Comparison of ENCODE assay signal across 13 cellular contexts in the genomic region with DNA sequence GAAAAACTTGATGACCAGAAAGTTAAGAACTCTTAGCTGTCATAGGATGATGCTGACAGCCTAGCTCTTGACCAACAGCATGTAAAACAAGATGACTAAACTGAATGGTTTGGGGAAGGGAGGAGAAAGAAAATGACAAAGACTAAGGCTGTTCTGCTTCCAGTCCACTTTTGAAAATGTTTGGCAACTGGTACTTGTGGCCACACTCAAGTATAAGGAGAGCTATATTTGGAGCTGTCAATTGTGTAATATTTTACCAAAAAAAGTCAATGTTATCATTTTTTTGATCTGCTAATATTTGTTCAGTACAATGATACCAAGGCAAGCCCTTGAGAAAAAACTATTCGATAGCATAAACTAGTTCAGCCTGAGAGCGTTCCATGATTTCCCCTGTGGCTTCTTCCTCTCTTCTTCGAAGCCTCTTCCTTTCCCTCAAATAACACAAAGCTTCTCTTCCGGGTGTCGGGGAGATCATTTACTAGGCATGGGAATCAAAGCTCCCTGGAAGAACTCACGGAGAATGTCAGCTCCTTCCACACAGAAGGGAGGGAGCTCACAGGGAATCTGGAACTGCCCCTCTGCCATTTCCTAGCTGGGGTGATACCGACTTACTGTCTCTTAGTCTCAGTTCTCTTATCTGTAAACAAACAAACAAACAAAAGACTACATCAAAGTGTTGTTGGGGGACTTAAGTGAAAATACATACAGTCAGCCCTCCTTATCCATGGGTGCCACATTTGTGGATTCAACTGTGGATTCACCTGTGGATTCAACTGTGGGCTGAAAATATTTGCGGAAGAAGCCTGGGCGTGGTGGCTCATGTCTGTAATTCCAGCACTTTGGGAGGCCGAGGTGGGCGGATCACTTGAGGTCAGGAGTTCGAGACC.
DNase-seq lines count a peak whose midpoint lies in the region; ATAC-seq and TF ChIP-seq lines count a peak whose summit lies in the region.
"Had no signal": no experiment of that assay in that cellular context is flagged by ENCODE, and none has a peak within 500 bp of the region (broad histone marks: within the 10 kb centered on the region; RNA-seq: fewer than 3 reads in every experiment).

No MANE protein-coding gene starts in this region.

- TF ChIP-seq CTCF in endodermal cell (conservative IDR thresholded peaks at IDR 0.05) = no peak
- no peak for TF ChIP-seq CTCF in mucosa of descending colon (IDR thresholded peaks at IDR 0.05)

- H3K9me3 ChIP-seq in HUES6 (ENCODE audit: control insufficient read depth, insufficient read depth, low read depth, low read length) = no peaks in the 10 kb centered on the region
- H3K9me3 ChIP-seq in endodermal cell (ENCODE audit: control insufficient read depth, low read length) = no peaks in the 10 kb centered on the region
- no peaks in the 10 kb centered on the region for H3K9me3 ChIP-seq in mucosa of descending colon
- H3K9me3 ChIP-seq: esophagus squamous epithelium, testis had no signal

- TF ChIP-seq POLR2A in GM18505 (IDR thresholded peaks at IDR 0.05; ENCODE audit: borderline replicate concordance, extremely low read depth, insufficient read depth, insufficient read length) = no peak

- DNase-seq in AG08396 (ENCODE audit: low spot score) (peak; percentile 27), endodermal cell (peak; percentile 87), mucosa of descending colon (no peak), DMS114 treated with DMSO at 0.1 percent for 48 hours (lab: John Stamatoyannopoulos, UW; ENCODE audit: unreplicated experiment) (no peak)
- no peak for DNase-seq in activated effector memory CD4-positive, alpha-beta T cell treated with anti-CD3 and anti-CD28 coated beads, Interleukin-2, amount 50 U/mL, for 16 hours
- DNase-seq: activated CD8-positive, alpha-beta memory T cell treated with anti-CD3 and anti-CD28 coated beads, Interleukin-2, amount 50 U/mL, for 4 hours; esophagus squamous epithelium; testis had no signal

- H3K4me3 Mint-ChIP-seq in endodermal cell = peak overlapping the region; percentile 16
- H3K4me3 Mint-ChIP-seq: CD14-positive monocyte had no signal

- H3K4me1 Mint-ChIP-seq in endodermal cell = peaks cover 17% of the 10 kb centered on the region

- H3K27ac Mint-ChIP-seq in endodermal cell = peak overlapping the region; percentile 95

- H3K36me3 ChIP-seq in HUES6 (ENCODE audit: control insufficient read depth, insufficient read depth, low read length) (no peaks in the 10 kb centered on the region), endodermal cell (ENCODE audit: control insufficient read depth, insufficient read depth, low read length) (no peaks in the 10 kb centered on the region), mucosa of descending colon (ENCODE audit: low read depth) (no peaks in the 10 kb centered on the region)
- H3K36me3 ChIP-seq: esophagus squamous epithelium had no signal

- H3K27me3 Mint-ChIP-seq in endodermal cell (ENCODE audit: insufficient read depth) = peaks cover 32% of the 10 kb centered on the region

- H3K36me3 Mint-ChIP-seq in endodermal cell (ENCODE audit: low read depth) = no peaks in the 10 kb centered on the region
- H3K36me3 Mint-ChIP-seq: CD14-positive monocyte had no signal

- peak; percentile 26 for ATAC-seq in mucosa of descending colon
- ATAC-seq in GM19463 (IDR thresholded peaks at IDR 0.05; ENCODE audit: unreplicated experiment) = no peak
- ATAC-seq in GM18505 (IDR thresholded peaks at IDR 0.05; ENCODE audit: unreplicated experiment) = no peak

- 47 to 71% methylated on average over 9 to 12 of the region's 12 CpGs for WGBS in endodermal cell (ENCODE audit: insufficient coverage in 1 of 2, insufficient read length in 1 of 2), 2 experiments

- H3K27me3 ChIP-seq in HUES6 (ENCODE audit: control insufficient read depth, insufficient read depth, low read length) (peaks cover 22% of the 10 kb centered on the region), endodermal cell (ENCODE audit: control insufficient read depth, insufficient read depth, low read length, poor library complexity, severe bottlenecking) (no peaks in the 10 kb centered on the region)
- H3K27me3 ChIP-seq: esophagus squamous epithelium, testis had no signal

- H3K27ac ChIP-seq in HUES6 (ENCODE audit: low read depth, low read length) (no peak overlapping the region), endodermal cell (ENCODE audit: low read depth, low read length) (peak overlapping the region; percentile 52)
- H3K27ac ChIP-seq: parathyroid adenoma had no signal

- H3K4me1 ChIP-seq in HUES6 (ENCODE audit: control insufficient read depth, insufficient read depth, low read length) (peaks cover 12% of the 10 kb centered on the region; the same call in 1 of the 2 replicates), endodermal cell (ENCODE audit: control insufficient read depth, insufficient read depth, low read length) (no peaks in the 10 kb centered on the region), mucosa of descending colon (ENCODE audit: low read depth) (no peaks in the 10 kb centered on the region)
- H3K4me1 ChIP-seq: parathyroid adenoma had no signal

- no peaks in the 10 kb centered on the region for H3K9me3 Mint-ChIP-seq in endodermal cell
- H3K9me3 Mint-ChIP-seq: CD14-positive monocyte had no signal

- H3K4me3 ChIP-seq in HUES6 (ENCODE audit: low read depth, low read length) (no peak overlapping the region), endodermal cell (ENCODE audit: low read length) (no peak overlapping the region), mucosa of descending colon (no peak overlapping the region)
- H3K4me3 ChIP-seq: esophagus squamous epithelium, testis had no signal

- intact Hi-C loops in mucosa of descending colon (cut with DNase I, micrococcal nuclease) = no loop called here

- H3K9ac ChIP-seq in HUES6 (ENCODE audit: low read length) (peak overlapping the region; percentile 10), endodermal cell (ENCODE audit: extremely low read depth, low read length, poor library complexity, severe bottlenecking) (peak overlapping the region; percentile 49)
- H3K9ac ChIP-seq: parathyroid adenoma had no signal

Comparison
In these comparisons a context has a peak if more than half of its experiments do, and no peak if none do; other contexts are left out.
1. DNase-seq: peak in AG08396 (single experiment) and endodermal cell (single experiment); none in mucosa of descending colon (0 of 3), activated effector memory CD4-positive, alpha-beta T cell treated with anti-CD3 and anti-CD28 coated beads, Interleukin-2, amount 50 U/mL, for 16 hours (single experiment) and DMS114 treated with DMSO at 0.1 percent for 48 hours (single experiment).